1 cellular context compared by ENCODE assay signal in the genomic region with DNA sequence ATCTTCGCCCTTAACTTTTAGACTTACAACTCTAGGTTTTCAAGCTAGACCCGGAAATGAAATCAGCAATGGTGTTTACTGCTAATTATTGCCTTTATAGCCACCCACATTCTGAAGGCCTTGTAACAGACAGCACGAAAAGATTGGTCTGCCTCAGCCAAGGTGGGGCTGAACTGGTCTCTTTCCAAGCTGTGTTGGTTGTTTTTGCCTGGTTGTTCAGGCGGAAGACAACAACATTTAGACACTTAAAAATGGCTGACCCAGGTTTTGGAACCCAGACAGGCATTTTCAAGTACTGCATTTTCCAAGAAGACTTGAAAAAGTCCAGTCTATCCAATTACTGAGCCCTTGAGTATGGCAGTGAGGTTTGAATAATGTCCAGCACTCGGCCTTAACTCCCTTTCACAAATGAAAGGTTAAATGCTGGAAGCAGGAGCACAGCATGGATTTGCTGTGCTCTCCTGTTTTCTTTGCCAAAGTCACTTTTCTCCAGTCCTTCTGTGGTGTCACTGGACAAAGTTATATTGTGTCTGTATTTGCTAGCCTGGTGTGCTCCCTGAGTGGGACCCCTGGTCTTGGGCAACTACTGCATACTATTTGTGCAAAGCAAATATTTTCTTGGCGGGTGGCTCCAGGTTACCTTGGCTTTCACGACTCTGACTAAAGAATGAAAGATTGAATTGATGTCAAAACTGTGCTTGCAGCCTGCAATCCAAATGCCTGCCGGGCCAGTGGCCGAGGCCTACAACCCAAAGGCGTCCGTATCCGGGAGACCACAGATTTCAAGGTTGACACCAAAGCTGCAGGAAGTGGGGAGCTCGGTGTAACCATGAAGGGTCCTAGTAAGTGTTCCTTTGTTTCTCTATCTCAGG.
A peak's percentile ranks its signal among the peaks of the same experiment; 100 is the strongest.
TF ChIP-seq lines count a peak whose summit lies in the region.

No MANE protein-coding gene starts in this region.

TF ChIP-seq in HepG2, 621 proteins besides CTCF, POLR2A, EP300 and RAD21 (continued from another document and continues in another):
- peak; percentile 52; the same call in 1 of the 2 replicates for TF ChIP-seq ZBED4 (CRISPR knock-in tag; IDR thresholded peaks at IDR 0.05; ENCODE audit: borderline replicate concordance)
- TF ChIP-seq, protein P1, sequence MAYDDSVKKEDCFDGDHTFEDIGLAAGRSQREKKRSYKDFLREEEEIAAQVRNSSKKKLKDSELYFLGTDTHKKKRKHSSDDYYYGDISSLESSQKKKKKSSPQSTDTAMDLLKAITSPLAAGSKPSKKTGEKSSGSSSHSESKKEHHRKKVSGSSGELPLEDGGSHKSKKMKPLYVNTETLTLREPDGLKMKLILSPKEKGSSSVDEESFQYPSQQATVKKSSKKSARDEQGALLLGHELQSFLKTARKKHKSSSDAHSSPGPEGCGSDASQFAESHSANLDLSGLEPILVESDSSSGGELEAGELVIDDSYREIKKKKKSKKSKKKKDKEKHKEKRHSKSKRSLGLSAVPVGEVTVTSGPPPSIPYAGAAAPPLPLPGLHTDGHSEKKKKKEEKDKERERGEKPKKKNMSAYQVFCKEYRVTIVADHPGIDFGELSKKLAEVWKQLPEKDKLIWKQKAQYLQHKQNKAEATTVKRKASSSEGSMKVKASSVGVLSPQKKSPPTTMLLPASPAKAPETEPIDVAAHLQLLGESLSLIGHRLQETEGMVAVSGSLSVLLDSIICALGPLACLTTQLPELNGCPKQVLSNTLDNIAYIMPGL (CRISPR knock-in tag; IDR thresholded peaks at IDR 0.05; ENCODE audit: borderline replicate concordance in 1 of 2, low read depth in 1 of 2), result 0 out of 4 replicates have a peak, but pooled peaks have one; percentile 39 to 41
- peak; percentile 66 for TF ChIP-seq PATZ1 (CRISPR knock-in tag; IDR thresholded peaks at IDR 0.05)
- peak; percentile 97 for TF ChIP-seq GATAD2A (CRISPR knock-in tag; IDR thresholded peaks at IDR 0.05)
- TF ChIP-seq ZNF441 (CRISPR knock-in tag; IDR thresholded peaks at IDR 0.05; ENCODE audit: borderline replicate concordance), result peak; percentile 55; the same call in 1 of the 2 replicates
- TF ChIP-seq ZNF205 (CRISPR knock-in tag; IDR thresholded peaks at IDR 0.05), result no peak
- TF ChIP-seq, protein P2, sequence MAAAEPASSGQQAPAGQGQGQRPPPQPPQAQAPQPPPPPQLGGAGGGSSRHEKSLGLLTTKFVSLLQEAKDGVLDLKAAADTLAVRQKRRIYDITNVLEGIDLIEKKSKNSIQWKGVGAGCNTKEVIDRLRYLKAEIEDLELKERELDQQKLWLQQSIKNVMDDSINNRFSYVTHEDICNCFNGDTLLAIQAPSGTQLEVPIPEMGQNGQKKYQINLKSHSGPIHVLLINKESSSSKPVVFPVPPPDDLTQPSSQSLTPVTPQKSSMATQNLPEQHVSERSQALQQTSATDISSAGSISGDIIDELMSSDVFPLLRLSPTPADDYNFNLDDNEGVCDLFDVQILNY (CRISPR knock-in tag; conservative IDR thresholded peaks at IDR 0.05), result no peak
- TF ChIP-seq, protein P3, sequence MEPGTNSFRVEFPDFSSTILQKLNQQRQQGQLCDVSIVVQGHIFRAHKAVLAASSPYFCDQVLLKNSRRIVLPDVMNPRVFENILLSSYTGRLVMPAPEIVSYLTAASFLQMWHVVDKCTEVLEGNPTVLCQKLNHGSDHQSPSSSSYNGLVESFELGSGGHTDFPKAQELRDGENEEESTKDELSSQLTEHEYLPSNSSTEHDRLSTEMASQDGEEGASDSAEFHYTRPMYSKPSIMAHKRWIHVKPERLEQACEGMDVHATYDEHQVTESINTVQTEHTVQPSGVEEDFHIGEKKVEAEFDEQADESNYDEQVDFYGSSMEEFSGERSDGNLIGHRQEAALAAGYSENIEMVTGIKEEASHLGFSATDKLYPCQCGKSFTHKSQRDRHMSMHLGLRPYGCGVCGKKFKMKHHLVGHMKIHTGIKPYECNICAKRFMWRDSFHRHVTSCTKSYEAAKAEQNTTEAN (CRISPR knock-in tag; conservative IDR thresholded peaks at IDR 0.05), result peak; percentile 100
- TF ChIP-seq ZNF337 (CRISPR knock-in tag; IDR thresholded peaks at IDR 0.05; ENCODE audit: borderline replicate concordance, low read depth), result peak; percentile 73; the same call in 1 of the 2 replicates
- TF ChIP-seq TBX3 (IDR thresholded peaks at IDR 0.05; ENCODE audit: borderline replicate concordance), result peak; percentile 67; the same call in 1 of the 2 replicates
- TF ChIP-seq ZEB1 (IDR thresholded peaks at IDR 0.05; ENCODE audit: insufficient replicate concordance, low read depth), result peak; percentile 89
- TF ChIP-seq MNT (IDR thresholded peaks at IDR 0.05), result peak; percentile 21; the same call in 1 of the 2 replicates
- peak; percentile 36; the same call in 1 of the 2 replicates for TF ChIP-seq ZNF784 (CRISPR knock-in tag; IDR thresholded peaks at IDR 0.05; ENCODE audit: borderline replicate concordance)
- peak; percentile 96 for TF ChIP-seq ZGPAT (CRISPR knock-in tag; IDR thresholded peaks at IDR 0.05)
- TF ChIP-seq, protein P4, sequence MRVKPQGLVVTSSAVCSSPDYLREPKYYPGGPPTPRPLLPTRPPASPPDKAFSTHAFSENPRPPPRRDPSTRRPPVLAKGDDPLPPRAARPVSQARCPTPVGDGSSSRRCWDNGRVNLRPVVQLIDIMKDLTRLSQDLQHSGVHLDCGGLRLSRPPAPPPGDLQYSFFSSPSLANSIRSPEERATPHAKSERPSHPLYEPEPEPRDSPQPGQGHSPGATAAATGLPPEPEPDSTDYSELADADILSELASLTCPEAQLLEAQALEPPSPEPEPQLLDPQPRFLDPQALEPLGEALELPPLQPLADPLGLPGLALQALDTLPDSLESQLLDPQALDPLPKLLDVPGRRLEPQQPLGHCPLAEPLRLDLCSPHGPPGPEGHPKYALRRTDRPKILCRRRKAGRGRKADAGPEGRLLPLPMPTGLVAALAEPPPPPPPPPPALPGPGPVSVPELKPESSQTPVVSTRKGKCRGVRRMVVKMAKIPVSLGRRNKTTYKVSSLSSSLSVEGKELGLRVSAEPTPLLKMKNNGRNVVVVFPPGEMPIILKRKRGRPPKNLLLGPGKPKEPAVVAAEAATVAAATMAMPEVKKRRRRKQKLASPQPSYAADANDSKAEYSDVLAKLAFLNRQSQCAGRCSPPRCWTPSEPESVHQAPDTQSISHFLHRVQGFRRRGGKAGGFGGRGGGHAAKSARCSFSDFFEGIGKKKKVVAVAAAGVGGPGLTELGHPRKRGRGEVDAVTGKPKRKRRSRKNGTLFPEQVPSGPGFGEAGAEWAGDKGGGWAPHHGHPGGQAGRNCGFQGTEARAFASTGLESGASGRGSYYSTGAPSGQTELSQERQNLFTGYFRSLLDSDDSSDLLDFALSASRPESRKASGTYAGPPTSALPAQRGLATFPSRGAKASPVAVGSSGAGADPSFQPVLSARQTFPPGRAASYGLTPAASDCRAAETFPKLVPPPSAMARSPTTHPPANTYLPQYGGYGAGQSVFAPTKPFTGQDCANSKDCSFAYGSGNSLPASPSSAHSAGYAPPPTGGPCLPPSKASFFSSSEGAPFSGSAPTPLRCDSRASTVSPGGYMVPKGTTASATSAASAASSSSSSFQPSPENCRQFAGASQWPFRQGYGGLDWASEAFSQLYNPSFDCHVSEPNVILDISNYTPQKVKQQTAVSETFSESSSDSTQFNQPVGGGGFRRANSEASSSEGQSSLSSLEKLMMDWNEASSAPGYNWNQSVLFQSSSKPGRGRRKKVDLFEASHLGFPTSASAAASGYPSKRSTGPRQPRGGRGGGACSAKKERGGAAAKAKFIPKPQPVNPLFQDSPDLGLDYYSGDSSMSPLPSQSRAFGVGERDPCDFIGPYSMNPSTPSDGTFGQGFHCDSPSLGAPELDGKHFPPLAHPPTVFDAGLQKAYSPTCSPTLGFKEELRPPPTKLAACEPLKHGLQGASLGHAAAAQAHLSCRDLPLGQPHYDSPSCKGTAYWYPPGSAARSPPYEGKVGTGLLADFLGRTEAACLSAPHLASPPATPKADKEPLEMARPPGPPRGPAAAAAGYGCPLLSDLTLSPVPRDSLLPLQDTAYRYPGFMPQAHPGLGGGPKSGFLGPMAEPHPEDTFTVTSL (CRISPR knock-in tag; IDR thresholded peaks at IDR 0.05; ENCODE audit: borderline replicate concordance), result peak; percentile 93
- 0 out of 2 replicates have a peak, but pooled peaks have one; percentile 23 for TF ChIP-seq FUBP1 (CRISPR knock-in tag; IDR thresholded peaks at IDR 0.05; ENCODE audit: borderline replicate concordance)
- no peak for TF ChIP-seq ZFP41 (CRISPR knock-in tag; IDR thresholded peaks at IDR 0.05; ENCODE audit: borderline replicate concordance)
